In the genomic region with DNA sequence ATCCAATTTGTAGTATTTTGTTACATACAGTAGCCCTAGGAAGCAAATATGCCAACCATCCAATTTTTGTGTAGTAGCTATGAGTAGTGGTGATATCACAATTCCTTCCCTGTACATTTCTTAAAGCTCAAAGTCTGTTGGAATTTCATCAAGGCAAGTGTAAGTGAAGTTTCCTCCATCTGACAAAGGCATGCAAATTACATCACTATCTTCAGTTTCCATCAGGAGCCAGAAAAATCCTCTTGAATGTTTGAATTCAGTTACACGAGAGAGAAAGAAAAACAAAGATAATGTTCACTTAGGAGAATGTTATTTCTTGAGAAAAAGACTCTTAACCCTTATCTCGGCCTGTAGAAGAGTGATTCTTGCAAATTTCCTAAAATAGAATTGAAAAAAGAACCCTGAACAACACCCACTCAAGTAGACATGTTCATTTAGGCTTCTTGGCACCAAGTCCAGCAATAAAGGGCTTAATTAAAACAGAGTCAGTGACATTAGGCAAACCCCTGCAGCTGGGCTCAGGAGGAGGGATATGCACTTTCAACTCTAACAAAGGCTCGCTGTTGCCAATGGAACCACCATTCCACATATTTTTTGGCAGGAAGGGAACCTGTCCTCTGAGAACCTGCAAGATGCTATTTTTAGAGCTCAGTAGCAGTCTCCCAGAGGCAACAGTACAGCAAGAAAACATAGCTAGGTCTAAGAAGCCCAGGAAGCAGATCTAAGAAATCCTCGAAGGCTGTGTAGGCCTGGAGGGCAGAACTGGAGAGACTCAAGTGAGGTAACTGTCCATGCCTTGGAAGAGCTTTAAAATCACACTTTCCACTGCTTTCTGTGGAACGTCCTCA, we compare ENCODE assay signal across 9 cellular contexts.
A peak's percentile ranks its signal among the peaks of the same experiment; 100 is the strongest.
DNase-seq lines count a peak whose midpoint lies in the region; ATAC-seq and TF ChIP-seq lines count a peak whose summit lies in the region.
"Had no signal": no experiment of that assay in that cellular context is flagged by ENCODE, and none has a peak within 500 bp of the region (broad histone marks: within the 10 kb centered on the region; RNA-seq: fewer than 3 reads in every experiment).

No MANE protein-coding gene starts in this region.

- TF ChIP-seq CTCF in astrocyte of the spinal cord (IDR thresholded peaks at IDR 0.05; ENCODE audit: low read depth, low read length), result no peak
- no peak for TF ChIP-seq CTCF in testis (IDR thresholded peaks at IDR 0.05)

- H3K4me3 ChIP-seq in HUES64 (ENCODE audit: low read length) (no peak overlapping the region), astrocyte of the spinal cord (ENCODE audit: low read depth, low read length) (no peak overlapping the region), testis (no peak overlapping the region)

- H3K9ac ChIP-seq in HUES64 (ENCODE audit: low read depth, low read length), result 0 out of 2 replicates have a peak overlapping the region, but pooled peaks have one; percentile 3

- no peak overlapping the region; the same call in 1 of the 2 replicates for H3K27ac ChIP-seq in HUES64 (ENCODE audit: low read depth, low read length)
- H3K27ac ChIP-seq in testis, result peak overlapping the region; percentile 2 to 71

- in situ Hi-C loops in astrocyte of the spinal cord (cut with HindIII; ENCODE audit: low sequenced_read_pairs), result no loop called here

- ATAC-seq in GM19455 (IDR thresholded peaks at IDR 0.05; ENCODE audit: unreplicated experiment) (no peak), GM18519 (IDR thresholded peaks at IDR 0.05; ENCODE audit: low FRiP score, unreplicated experiment) (no peak)

- H3K4me1 ChIP-seq in HUES64 (ENCODE audit: insufficient read depth, low read length), result peaks cover 11% of the 10 kb centered on the region; the same call in 1 of the 2 replicates
- H3K4me1 ChIP-seq in testis, result peaks cover 26% of the 10 kb centered on the region

- H3K27me3 ChIP-seq in HUES64 (ENCODE audit: insufficient read depth, low read length) (no peaks in the 10 kb centered on the region), testis (no peaks in the 10 kb centered on the region)

- WGBS in HUES64, result 85% methylated on average over 4 of the region's 5 CpGs
- 38 to 40% methylated on average over 5 of the region's 5 CpGs for WGBS in testis, 2 donors

- TF ChIP-seq POLR2A in testis (IDR thresholded peaks at IDR 0.05), result no peak

- no peaks in the 10 kb centered on the region for H3K9me3 ChIP-seq in HUES64 (ENCODE audit: insufficient read depth, low read depth, low read length)
- H3K9me3 ChIP-seq in testis, result no peaks in the 10 kb centered on the region

- peak; percentile 86 for DNase-seq in astrocyte of the spinal cord (ENCODE audit: low read depth, low spot score)
- peak; percentile 85 for DNase-seq in islet precursor cell
- peak; percentile 50 for DNase-seq in testis
- DNase-seq in hypothalamus (lab: John Stamatoyannopoulos, UW), result no peak
- no peak for DNase-seq in ureter (ENCODE audit: low spot score)
- DNase-seq: NCI-H1694 treated with DMSO at 0.1 percent for 48 hours had no signal

- intact Hi-C loops in testis (cut with DNase I; ENCODE audit: low total_unique reads), result loop anchor here (5.0 kb wide), 1 partner anchor 42 kb away; no protein-coding TSS in a partner anchor

- H3K36me3 ChIP-seq in HUES64 (ENCODE audit: insufficient read depth, low read length) (no peaks in the 10 kb centered on the region), testis (ENCODE audit: low read depth, missing control alignments) (no peaks in the 10 kb centered on the region)

Comparison
In these comparisons a context has a peak if more than half of its experiments do, and no peak if none do; other contexts are left out.
1. DNase-seq: peak in astrocyte of the spinal cord (single experiment), islet precursor cell (single experiment) and testis (single experiment); none in hypothalamus (0 of 51) and ureter (single experiment).